ENCODE assay signal across 2 cellular contexts in the genomic region with DNA sequence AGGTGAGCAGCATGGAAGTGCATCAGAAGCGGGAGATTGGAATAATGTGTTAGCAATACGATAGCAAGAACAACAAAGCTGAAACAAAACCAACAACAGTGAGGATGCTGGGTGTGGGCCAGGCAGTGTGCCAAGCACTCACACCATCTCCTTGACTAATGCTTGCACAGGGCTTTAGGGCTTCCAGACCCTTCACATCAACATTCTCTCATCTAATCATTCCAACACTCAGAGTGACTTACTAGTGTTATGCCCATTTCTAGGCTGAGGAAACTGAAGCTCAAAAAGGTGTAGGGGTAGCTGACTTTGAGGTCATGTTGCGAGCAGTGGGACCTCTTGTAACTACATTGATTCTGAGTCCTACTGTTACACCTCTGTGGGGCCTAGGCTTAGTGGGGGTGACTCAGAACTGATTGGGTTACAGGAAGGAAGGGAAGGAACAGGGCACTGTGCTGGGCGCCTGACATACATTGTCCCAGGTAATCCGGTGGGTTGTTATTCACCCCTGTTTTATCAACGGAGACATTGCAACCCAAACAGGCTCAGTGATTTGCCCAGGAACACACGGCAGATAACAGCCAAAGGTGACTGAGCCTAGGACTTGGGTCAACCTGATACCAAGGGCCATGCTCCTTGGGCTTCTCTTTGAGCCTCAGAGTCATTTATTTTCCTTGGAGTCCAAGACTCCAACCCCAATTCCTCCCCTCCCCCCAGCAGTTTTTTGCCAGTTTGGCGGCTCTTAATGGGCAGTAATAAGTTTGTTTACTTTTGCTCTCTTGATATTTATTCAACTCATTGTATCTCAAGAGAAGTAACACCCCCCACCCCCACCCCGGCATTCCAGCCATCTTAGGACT.
TF ChIP-seq lines count a peak whose summit lies in the region.

No MANE protein-coding gene starts in this region.

TF ChIP-seq in IMR-90, 13 proteins besides CTCF, POLR2A, EP300 and RAD21:
- TF ChIP-seq NFE2L2 (IDR thresholded peaks at IDR 0.05; ENCODE audit: low read depth, low read length) (no peak), MAFK (IDR thresholded peaks at IDR 0.05; ENCODE audit: low read depth, low read length) (no peak), SMC3 (IDR thresholded peaks at IDR 0.05; ENCODE audit: low read depth, low read length) (no peak), MAZ (IDR thresholded peaks at IDR 0.05; ENCODE audit: borderline replicate concordance, low read depth, low read length) (no peak), MXI1 (IDR thresholded peaks at IDR 0.05; ENCODE audit: borderline replicate concordance, low read depth, low read length) (no peak), RFX5 (IDR thresholded peaks at IDR 0.05; ENCODE audit: low read depth, low read length) (no peak), FOS (IDR thresholded peaks at IDR 0.05; ENCODE audit: low read depth, low read length) (no peak), BHLHE40 (IDR thresholded peaks at IDR 0.05; ENCODE audit: low read depth, low read length) (no peak), CEBPB (IDR thresholded peaks at IDR 0.05; ENCODE audit: low read depth, low read length) (no peak), CHD1 (IDR thresholded peaks at IDR 0.05; ENCODE audit: low read depth, low read length) (no peak), RCOR1 (IDR thresholded peaks at IDR 0.05; ENCODE audit: insufficient replicate concordance, low read length) (no peak)
- TF ChIP-seq, protein P1, sequence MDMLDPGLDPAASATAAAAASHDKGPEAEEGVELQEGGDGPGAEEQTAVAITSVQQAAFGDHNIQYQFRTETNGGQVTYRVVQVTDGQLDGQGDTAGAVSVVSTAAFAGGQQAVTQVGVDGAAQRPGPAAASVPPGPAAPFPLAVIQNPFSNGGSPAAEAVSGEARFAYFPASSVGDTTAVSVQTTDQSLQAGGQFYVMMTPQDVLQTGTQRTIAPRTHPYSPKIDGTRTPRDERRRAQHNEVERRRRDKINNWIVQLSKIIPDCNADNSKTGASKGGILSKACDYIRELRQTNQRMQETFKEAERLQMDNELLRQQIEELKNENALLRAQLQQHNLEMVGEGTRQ (IDR thresholded peaks at IDR 0.05; ENCODE audit: low read depth, low read length) = no peak
- TF ChIP-seq, protein P2, sequence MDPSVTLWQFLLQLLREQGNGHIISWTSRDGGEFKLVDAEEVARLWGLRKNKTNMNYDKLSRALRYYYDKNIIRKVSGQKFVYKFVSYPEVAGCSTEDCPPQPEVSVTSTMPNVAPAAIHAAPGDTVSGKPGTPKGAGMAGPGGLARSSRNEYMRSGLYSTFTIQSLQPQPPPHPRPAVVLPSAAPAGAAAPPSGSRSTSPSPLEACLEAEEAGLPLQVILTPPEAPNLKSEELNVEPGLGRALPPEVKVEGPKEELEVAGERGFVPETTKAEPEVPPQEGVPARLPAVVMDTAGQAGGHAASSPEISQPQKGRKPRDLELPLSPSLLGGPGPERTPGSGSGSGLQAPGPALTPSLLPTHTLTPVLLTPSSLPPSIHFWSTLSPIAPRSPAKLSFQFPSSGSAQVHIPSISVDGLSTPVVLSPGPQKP (IDR thresholded peaks at IDR 0.05; ENCODE audit: borderline replicate concordance, low read depth, low read length) = no peak
TF ChIP-seq in IMR-90: peak in this region for 0.

TF ChIP-seq in H1, 55 proteins besides CTCF, POLR2A, EP300 and RAD21:
- TF ChIP-seq CHD2 (IDR thresholded peaks at IDR 0.05; ENCODE audit: low read length) (no peak), KDM4A (IDR thresholded peaks at IDR 0.05; ENCODE audit: low read depth, low read length, severe bottlenecking) (no peak), TAF7 (optimal IDR thresholded peaks at IDR 0.05; ENCODE audit: borderline replicate concordance, low read depth, low read length) (no peak), TCF12 (IDR thresholded peaks at IDR 0.05; ENCODE audit: low read depth, low read length) (no peak), YY1 (IDR thresholded peaks at IDR 0.05; ENCODE audit: low read depth, low read length) (no peak), RNF2 (IDR thresholded peaks at IDR 0.05; ENCODE audit: borderline replicate concordance, low read depth, low read length, missing control alignments, poor library complexity, severe bottlenecking) (no peak), GTF2F1 (IDR thresholded peaks at IDR 0.05; ENCODE audit: borderline replicate concordance, low read depth, low read length) (no peak), SP2 (IDR thresholded peaks at IDR 0.05; ENCODE audit: low read length) (no peak), EZH2 (IDR thresholded peaks at IDR 0.05; ENCODE audit: low read depth, low read length, severe bottlenecking) (no peak), GABPA (IDR thresholded peaks at IDR 0.05; ENCODE audit: borderline replicate concordance, insufficient read depth, low read length) (no peak), EGR1 (IDR thresholded peaks at IDR 0.05; ENCODE audit: borderline replicate concordance, low read depth, low read length) (no peak), SIRT6 (IDR thresholded peaks at IDR 0.05; ENCODE audit: low read length) (no peak), MAFK (IDR thresholded peaks at IDR 0.05; ENCODE audit: low read depth, low read length) (no peak)
- TF ChIP-seq, protein P3, sequence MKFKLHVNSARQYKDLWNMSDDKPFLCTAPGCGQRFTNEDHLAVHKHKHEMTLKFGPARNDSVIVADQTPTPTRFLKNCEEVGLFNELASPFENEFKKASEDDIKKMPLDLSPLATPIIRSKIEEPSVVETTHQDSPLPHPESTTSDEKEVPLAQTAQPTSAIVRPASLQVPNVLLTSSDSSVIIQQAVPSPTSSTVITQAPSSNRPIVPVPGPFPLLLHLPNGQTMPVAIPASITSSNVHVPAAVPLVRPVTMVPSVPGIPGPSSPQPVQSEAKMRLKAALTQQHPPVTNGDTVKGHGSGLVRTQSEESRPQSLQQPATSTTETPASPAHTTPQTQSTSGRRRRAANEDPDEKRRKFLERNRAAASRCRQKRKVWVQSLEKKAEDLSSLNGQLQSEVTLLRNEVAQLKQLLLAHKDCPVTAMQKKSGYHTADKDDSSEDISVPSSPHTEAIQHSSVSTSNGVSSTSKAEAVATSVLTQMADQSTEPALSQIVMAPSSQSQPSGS (IDR thresholded peaks at IDR 0.05; ENCODE audit: low read length) = no peak
